ENCODE assay signal across 24 cellular contexts in genomic region chr3:146104068-146104467, GRCh38. TPM values are rescaled to one million over a fixed set of nuclear protein-coding genes. Genes with fewer than 3 reads are reported as not detected.
DNase-seq lines count a peak whose midpoint lies in the region; ATAC-seq, FAIRE-seq and TF ChIP-seq lines count a peak whose summit lies in the region.
"Had no signal": no experiment of that assay in that cellular context is flagged by ENCODE, and none has a peak within 500 bp of the region (broad histone marks: within the 10 kb centered on the region; RNA-seq: fewer than 3 reads in every experiment).

No MANE protein-coding gene starts in this region.

- H2BK12ac ChIP-seq in H9 (ENCODE audit: insufficient read length, low read depth, low read length) (no peak overlapping the region), H1 (ENCODE audit: low read depth, low read length) (no peak overlapping the region)

- H3K4me1 Mint-ChIP-seq in GM23338 (peaks cover 36% of the 10 kb centered on the region), H9 (peaks cover 17 to 19% of the 10 kb centered on the region in 2 experiments)
- H3K4me1 Mint-ChIP-seq: CD14-positive monocyte had no signal

- H2AFZ ChIP-seq in GM23338 (no peak overlapping the region), H9 (ENCODE audit: low read length) (no peak overlapping the region), H1 (ENCODE audit: low read length) (no peak overlapping the region)

- no peaks in the 10 kb centered on the region for H3K9me2 ChIP-seq in GM23338 (ENCODE audit: insufficient read depth)

- no peaks in the 10 kb centered on the region for H4K20me1 ChIP-seq in GM23338 (replicated peaks; ENCODE audit: insufficient read depth)
- no peaks in the 10 kb centered on the region for H4K20me1 ChIP-seq in H9 (ENCODE audit: control insufficient read depth, insufficient read depth, insufficient read length)
- H4K20me1 ChIP-seq in H1 (replicated peaks in 1 of 2; ENCODE audit: control insufficient read depth in 1 of 2, insufficient read depth in 2 of 2, low read length in 2 of 2) = no peaks in the 10 kb centered on the region
- H4K20me1 ChIP-seq: BLaER1 had no signal

- H3K4ac ChIP-seq in H9 (ENCODE audit: low read depth, low read length) (no peak overlapping the region), H1 (replicated peaks; ENCODE audit: insufficient read length, low read depth, low read length) (no peak overlapping the region)

- ATAC-seq in GM23338 = no peak; the same call in 2 of the 3 replicates
- ATAC-seq: CD8-positive, alpha-beta T cell had no signal

- H3K27ac Mint-ChIP-seq in GM23338 (peak overlapping the region; percentile 73; the same call in 1 of the 2 replicates), H9 (peak overlapping the region in 1 of 3 experiments; percentile 31; a peak in 1 of 7 replicates)
- H3K27ac Mint-ChIP-seq: CD14-positive monocyte; CD4-positive, alpha-beta T cell; CD8-positive, alpha-beta T cell had no signal

- peaks cover 25% of the 10 kb centered on the region for H3K4me1 ChIP-seq in GM23338 (ENCODE audit: insufficient read depth)
- H3K4me1 ChIP-seq in H9 (ENCODE audit: insufficient read depth, low read length) = peaks cover 10% of the 10 kb centered on the region
- no peaks in the 10 kb centered on the region; a peak in 1 of 7 replicates for H3K4me1 ChIP-seq in H1 (replicated peaks in 1 of 4; ENCODE audit: control insufficient read depth in 3 of 4, insufficient read depth in 4 of 4, low read length in 3 of 4)
- H3K4me1 ChIP-seq in testis = no peaks in the 10 kb centered on the region
- H3K4me1 ChIP-seq: BE2C, BLaER1, Caco-2 had no signal

- H3T11ph ChIP-seq in H9 (ENCODE audit: low read length) = no peak overlapping the region

- H2BK15ac ChIP-seq in H9 (ENCODE audit: low read depth, low read length) (no peak overlapping the region), H1 (ENCODE audit: low read length) (no peak overlapping the region)

- H3K4me2 ChIP-seq in GM23338 (no peak overlapping the region), H9 (ENCODE audit: insufficient read depth, insufficient read length, low read length) (no peak overlapping the region), H1 (ENCODE audit: insufficient read depth in 1 of 2, low read depth in 2 of 2, low read length in 2 of 2) (no peak overlapping the region)
- H3K4me2 ChIP-seq: BLaER1 had no signal

- POLR2A ChIA-PET in H1 (lab: Charles Lee; ENCODE audit: partially characterized antibody) = interaction anchor here (0.6 kb wide), 1 partner anchor 120 kb away, joined by 3 read pairs; no protein-coding TSS in a partner anchor

- H3K9me3 ChIP-seq in H9 (ENCODE audit: control insufficient read depth, low read depth, low read length) (no peaks in the 10 kb centered on the region), H1 (ENCODE audit: insufficient read depth in 2 of 2, low read depth in 1 of 2, low read length in 1 of 2) (no peaks in the 10 kb centered on the region), testis (no peaks in the 10 kb centered on the region)
- H3K9me3 ChIP-seq: BE2C, BLaER1, Caco-2 had no signal

- H4K91ac ChIP-seq in H9 (ENCODE audit: insufficient read length, low read depth, low read length) (no peak overlapping the region), H1 (replicated peaks; ENCODE audit: insufficient read length, low read length) (no peak overlapping the region)

- H2BK120ac ChIP-seq in H9 (ENCODE audit: low read depth, low read length, poor library complexity, severe bottlenecking) (peak overlapping the region; percentile 61), H1 (replicated peaks; ENCODE audit: low read depth, low read length) (no peak overlapping the region)

- H4K5ac ChIP-seq in H9 (ENCODE audit: insufficient read length, low read depth, low read length) = no peak overlapping the region
- H4K5ac ChIP-seq in H1 (ENCODE audit: insufficient read length, low read depth, low read length) = no peak overlapping the region

- no peaks in the 10 kb centered on the region for H3K27me3 ChIP-seq in GM23338 (ENCODE audit: insufficient read depth)
- no peaks in the 10 kb centered on the region for H3K27me3 ChIP-seq in H9 (ENCODE audit: insufficient read depth, low read length)
- H3K27me3 ChIP-seq in H1 (replicated peaks in 1 of 4; ENCODE audit: control insufficient read depth in 3 of 4, extremely low read depth in 1 of 4, insufficient read depth in 3 of 4, low read length in 3 of 4) = no peaks in the 10 kb centered on the region
- H3K27me3 ChIP-seq in testis = no peaks in the 10 kb centered on the region
- H3K27me3 ChIP-seq: BE2C, BLaER1 had no signal

- H3K36me3 ChIP-seq in GM23338 (ENCODE audit: insufficient read depth) = no peaks in the 10 kb centered on the region
- no peaks in the 10 kb centered on the region; a peak in 1 of 8 replicates for H3K36me3 ChIP-seq in H1 (ENCODE audit: control insufficient read depth in 2 of 4, insufficient read depth in 4 of 4, low read length in 3 of 4)
- no peaks in the 10 kb centered on the region for H3K36me3 ChIP-seq in testis (ENCODE audit: low read depth, missing control alignments)
- H3K36me3 ChIP-seq: BE2C, BLaER1 had no signal

- H3K27me3 Mint-ChIP-seq in GM23338 (ENCODE audit: insufficient read depth, low read depth, poor library complexity) (peaks cover 7% of the 10 kb centered on the region), H9 (ENCODE audit: low read depth) (no peaks in the 10 kb centered on the region)
- H3K27me3 Mint-ChIP-seq: CD4-positive, alpha-beta T cell had no signal

- no peak overlapping the region for H3K4me3 Mint-ChIP-seq in GM23338
- no peak overlapping the region for H3K4me3 Mint-ChIP-seq in H9
- H3K4me3 Mint-ChIP-seq: CD14-positive monocyte; CD4-positive, alpha-beta T cell; CD8-positive, alpha-beta T cell had no signal

- DNase-seq in GM23338 (ENCODE audit: low spot score) (peak; percentile 24), H9 (no peak), H1 (ENCODE audit: low read depth in 1 of 2, low spot score in 2 of 2) (no peak), iPS DF 4.7 (ENCODE audit: extremely low read depth, low spot score) (peak; percentile 16), RCC 7860 (ENCODE audit: low spot score) (no peak), testis (no peak)
- no peak for DNase-seq in activated CD4-positive, alpha-beta T cell treated with anti-CD3 and anti-CD28 coated beads, Interleukin-2, amount 50 U/mL, for 4 hours
- DNase-seq: 8988T; ACHN; BE2C; C1 segment of cervical spinal cord; Caco-2; Calu3; CD4-positive, alpha-beta T cell; CD8-positive, alpha-beta T cell; DMS79 treated with DMSO at 0.1 percent for 48 hours; GF-D8 had no signal

- no peaks in the 10 kb centered on the region; the same call in 1 of the 3 replicates for H3K36me3 Mint-ChIP-seq in GM23338 (ENCODE audit: low read depth)
- H3K36me3 Mint-ChIP-seq in H9 (ENCODE audit: insufficient read depth in 1 of 3, low read depth in 3 of 3) = peaks cover 0 to 10% (median 6%) of the 10 kb centered on the region in 3 experiments; a peak in 6 of 7 replicates
- H3K36me3 Mint-ChIP-seq: CD14-positive monocyte; CD8-positive, alpha-beta T cell had no signal

- H3K27ac ChIP-seq in GM23338 (ENCODE audit: low read depth) (no peak overlapping the region), H9 (ENCODE audit: insufficient read length, low read depth, low read length) (no peak overlapping the region), H1 (ENCODE audit: low read depth, low read length) (no peak overlapping the region), testis (no peak overlapping the region)
- H3K27ac ChIP-seq: BLaER1 had no signal

- H2BK20ac ChIP-seq in H9 (ENCODE audit: low read depth, low read length, poor library complexity, severe bottlenecking) (no peak overlapping the region), H1 (ENCODE audit: low read length) (no peak overlapping the region)

- no peak for TF ChIP-seq RAD21 in H1 (IDR thresholded peaks at IDR 0.05 in 1 of 2, conservative IDR thresholded peaks at IDR 0.05 in 1 of 2; ENCODE audit: low read depth in 2 of 2, low read length in 2 of 2)

- H3K56ac ChIP-seq in H9 (ENCODE audit: insufficient read length, low read depth, low read length) (no peak overlapping the region), H1 (replicated peaks; ENCODE audit: insufficient read length, low read depth, low read length) (no peak overlapping the region)

- H4K8ac ChIP-seq in H9 (replicated peaks; ENCODE audit: insufficient read length, low read depth, low read length) = no peak overlapping the region
- no peak overlapping the region for H4K8ac ChIP-seq in H1 (ENCODE audit: extremely low read depth, insufficient read depth, low read length)

- TF ChIP-seq CTCF in GM23338 (conservative IDR thresholded peaks at IDR 0.05; ENCODE audit: low read depth in 2 of 2) (no peak), H9 (conservative IDR thresholded peaks at IDR 0.05) (no peak), H1 (IDR thresholded peaks at IDR 0.05; ENCODE audit: control extremely low read depth in 1 of 3, insufficient read depth in 1 of 3, low read depth in 1 of 3, low read length in 3 of 3) (no peak), testis (IDR thresholded peaks at IDR 0.05) (no peak)

- intact Hi-C loops in testis (cut with DNase I; ENCODE audit: low total_unique reads) = no loop called here

- H3K14ac ChIP-seq in H9 (ENCODE audit: insufficient read depth, low read length) = no peak overlapping the region
- H3K14ac ChIP-seq in H1 (ENCODE audit: insufficient read length) = no peak overlapping the region

- H3K23ac ChIP-seq in H9 (ENCODE audit: insufficient read length, low read depth, low read length) (no peak overlapping the region), H1 (ENCODE audit: insufficient read length) (no peak overlapping the region)

- TF ChIP-seq EP300 in H1 (IDR thresholded peaks at IDR 0.05; ENCODE audit: borderline replicate concordance in 1 of 2, low read depth in 2 of 2, low read length in 2 of 2) = peak in 1 of 2 experiments; percentile 73; a peak in 1 of 3 replicates

- H2BK5ac ChIP-seq in H9 (ENCODE audit: insufficient read length, low read length) (no peak overlapping the region), H1 (ENCODE audit: low read depth, low read length) (no peak overlapping the region)

- no peak for TF ChIP-seq POLR2A in H1 (IDR thresholded peaks at IDR 0.05; ENCODE audit: control extremely low read depth in 1 of 2, low read depth in 2 of 2, low read length in 2 of 2)
- no peak for TF ChIP-seq POLR2A in testis (IDR thresholded peaks at IDR 0.05)

- WGBS in H9 (ENCODE audit: extremely low coverage, insufficient read length, low lambda C conversion rate) = no CpG with 5 or more reads among the region's 3 CpGs
- 49% methylated on average over 3 of the region's 3 CpGs; no CpG with 5 or more reads in 1 of the 2 experiments for WGBS in H1 (ENCODE audit: extremely low coverage in 1 of 2, insufficient coverage in 1 of 2, insufficient read length in 1 of 2, insufficient replicate concordance in 2 of 2, low coverage in 1 of 2, low lambda C conversion rate in 2 of 2, missing lambda C conversion rate in 1 of 2), 2 experiments
- 90 to 92% methylated on average over 3 of the region's 3 CpGs for WGBS in testis, 2 donors

- no peaks in the 10 kb centered on the region for H3K79me1 ChIP-seq in H9 (ENCODE audit: insufficient read depth, low read depth, low read length, poor library complexity, severe bottlenecking)
- H3K79me1 ChIP-seq in H1 (ENCODE audit: low read depth, low read length) = no peaks in the 10 kb centered on the region

- no peak overlapping the region for H3K4me3 ChIP-seq in GM23338
- 0 out of 8 replicates have a peak overlapping the region, but pooled peaks of 1 of the 4 experiments have one; percentile 5 for H3K4me3 ChIP-seq in H1 (ENCODE audit: extremely low read depth in 1 of 4, insufficient read depth in 2 of 4, low read depth in 3 of 4, low read length in 4 of 4)
- H3K4me3 ChIP-seq in testis = no peak overlapping the region
- H3K4me3 ChIP-seq: BLaER1 had no signal

- H2AK5ac ChIP-seq in H9 (ENCODE audit: insufficient read length, low read length) (no peak overlapping the region), H1 (ENCODE audit: low read depth, low read length) (no peak overlapping the region)

- H3K9me3 Mint-ChIP-seq in GM23338 (no peaks in the 10 kb centered on the region), H9 (no peaks in the 10 kb centered on the region)
- H3K9me3 Mint-ChIP-seq: CD4-positive, alpha-beta T cell; CD8-positive, alpha-beta T cell had no signal

- FAIRE-seq in H1 (lab: Jason Lieb, UNC) (no peak), RCC 7860 (lab: Jason Lieb, UNC) (no peak)
- FAIRE-seq: A204.1, D721Med, G401.6, GM12891, GM19239 had no signal

- CTCF ChIA-PET in H1 (lab: Charles Lee; ENCODE audit: partially characterized antibody) = interaction anchor here (0.6 to 0.8 kb wide), 2 partner anchors 33 to 1086 kb away, joined by 3 to 4 read pairs; no protein-coding TSS in a partner anchor

- no peaks in the 10 kb centered on the region for H3K79me2 ChIP-seq in GM23338 (replicated peaks; ENCODE audit: insufficient read depth)
- H3K79me2 ChIP-seq in H9 (ENCODE audit: insufficient read depth, low read length) = no peaks in the 10 kb centered on the region
- H3K79me2 ChIP-seq in H1 (ENCODE audit: control insufficient read depth in 1 of 2, insufficient read depth in 2 of 2, low read length in 2 of 2) = no peaks in the 10 kb centered on the region

- H3K23me2 ChIP-seq in H9 (ENCODE audit: insufficient read length, low read depth, low read length, poor library complexity, severe bottlenecking) = no peaks in the 10 kb centered on the region
- H3K23me2 ChIP-seq in H1 (ENCODE audit: low read depth, low read length) = peaks cover 2% of the 10 kb centered on the region; the same call in 1 of the 2 replicates

- no peaks in the 10 kb centered on the region for H3F3A ChIP-seq in GM23338 (replicated peaks; ENCODE audit: low read depth)

- no peak overlapping the region for H3K18ac ChIP-seq in H9 (ENCODE audit: insufficient read length, low read depth, low read length)
- H3K18ac ChIP-seq in H1 (ENCODE audit: extremely low read depth, low read length) = no peak overlapping the region

- H3K9ac ChIP-seq in H9 (ENCODE audit: extremely low read depth, insufficient read length, low read length) (no peak overlapping the region), H1 (replicated peaks in 1 of 4; ENCODE audit: extremely low read depth in 1 of 4, low read depth in 3 of 4, low read length in 3 of 4) (no peak overlapping the region)
- H3K9ac ChIP-seq: BLaER1 had no signal

RNA-seq across cellular contexts. Expression of gene PLOD2, which starts 56.9 kb away (rescaled TPM):
- total RNA-seq in GM23338 (2014; rRNA removed; shearing (Covaris generic)) = 30.5 and 31.7 TPM in 2 replicates
- polyA plus RNA-seq in GM23338 (2016; fragmentation: Nextera tagmentation; extraction: Ambion mirVana) (19.3 and 26.7 TPM in 2 replicates), H1 (2011; rRNA removed) (2.5 and 4.0 TPM in 2 replicates), testis (ENCODE audit: insufficient read depth, low read depth, low replicate concordance) (9.9 TPM)
- total RNA-seq in H9 (2021) (17.9 and 19.3 TPM in 2 replicates), testis (10 to 100 TPM; 13.4 to 20.9 TPM)
- 25.7 and 28.7 TPM in 2 replicates for total RNA-seq in H1 (2021; fragmentation: NEBNext Ultra II Directional; extraction: Animal tissue kit (Norgen Biotek cat#: 25700))
- polyA plus RNA-seq in H1 (2011; cell fraction: cytosol; rRNA removed) = 5.9 TPM
- polyA plus RNA-seq in H1 (2011; cell fraction: nucleus; rRNA removed) = 3.4 TPM
- 9.4 to 20.5 TPM (median 15.2 TPM) in 4 replicates for polyA plus RNA-seq in H1 (2012, experiment 1 of 2)
- polyA plus RNA-seq in H1 (2012, experiment 2 of 2) = 1.1 TPM
- polyA plus RNA-seq in H1 (2013, experiment 1 of 2) = 66.7 TPM
- polyA plus RNA-seq in H1 (2013, experiment 2 of 2) = 69.8 TPM
- polyA minus RNA-seq in H1 (2011; rRNA and poly(A)+ RNA removed) = 5.1 and 9.2 TPM in 2 replicates
- polyA minus RNA-seq in H1 (2011; cell fraction: cytosol; rRNA and poly(A)+ RNA removed) = 6.1 TPM
- polyA minus RNA-seq in H1 (2011; cell fraction: nucleus; rRNA and poly(A)+ RNA removed) = 14.6 TPM
- total RNA-seq: CD4-positive, alpha-beta T cell; CD8-positive, alpha-beta T cell had no signal
- polyA plus RNA-seq: CD14-positive monocyte had no signal

Comparison
In these comparisons a context has a peak if more than half of its experiments do, and no peak if none do; other contexts are left out.
1. DNase-seq: peak in GM23338 (single experiment) and iPS DF 4.7 (single experiment); none in H9 (single experiment), H1 (0 of 2), RCC 7860 (single experiment), testis (single experiment) and activated CD4-positive, alpha-beta T cell treated with anti-CD3 and anti-CD28 coated beads, Interleukin-2, amount 50 U/mL, for 4 hours (0 of 2).